ENCODE assay signal across 1 cellular context in the genomic region with DNA sequence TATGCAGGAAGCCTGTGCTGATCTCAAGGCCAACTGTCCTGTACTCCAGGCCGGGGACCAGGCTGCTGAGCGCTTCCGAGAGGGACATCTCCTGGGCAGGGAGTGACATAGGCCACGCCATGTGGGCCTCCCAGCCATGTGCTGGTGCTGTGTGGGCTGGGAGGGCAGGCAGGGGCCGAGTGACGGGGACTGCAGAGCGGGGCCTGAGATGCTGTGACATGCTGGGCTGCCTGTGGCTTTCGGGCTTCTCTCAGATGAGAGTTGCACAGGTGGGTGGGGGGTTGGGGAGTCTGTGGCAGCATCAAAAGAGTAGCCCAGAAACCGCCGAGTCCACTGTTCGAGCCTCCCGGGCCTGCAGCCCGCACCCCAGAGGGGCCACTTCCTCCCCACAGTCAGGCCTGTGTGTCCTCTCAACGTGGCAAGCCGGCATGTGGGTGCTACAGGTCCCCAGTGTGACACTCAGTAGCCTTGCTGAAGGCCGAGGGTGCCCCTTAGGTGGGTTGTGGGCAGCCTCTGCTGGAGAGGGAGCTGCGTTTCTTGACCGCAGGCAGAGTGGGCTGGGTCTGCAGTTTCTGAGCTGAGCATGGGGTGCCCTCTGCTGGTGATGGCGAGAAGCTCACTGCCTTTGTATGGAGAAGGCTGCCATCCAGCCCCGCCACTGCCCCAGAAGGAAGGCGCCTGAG.
TF ChIP-seq lines count a peak whose summit lies in the region.

No MANE protein-coding gene starts in this region.

TF ChIP-seq in HepG2, 621 proteins besides CTCF, POLR2A, EP300 and RAD21 (continued from another document and continues in another):
- TF ChIP-seq ZNF609 (CRISPR knock-in tag; IDR thresholded peaks at IDR 0.05; ENCODE audit: borderline replicate concordance) (no peak), GTF3A (CRISPR knock-in tag; conservative IDR thresholded peaks at IDR 0.05) (no peak), STAT6 (CRISPR knock-in tag; IDR thresholded peaks at IDR 0.05; ENCODE audit: borderline replicate concordance) (no peak), YEATS2 (CRISPR knock-in tag; IDR thresholded peaks at IDR 0.05; ENCODE audit: borderline replicate concordance) (no peak), ZNF552 (CRISPR knock-in tag; IDR thresholded peaks at IDR 0.05; ENCODE audit: borderline replicate concordance) (no peak), HIVEP1 (CRISPR knock-in tag; IDR thresholded peaks at IDR 0.05) (no peak), GTF2F1 (IDR thresholded peaks at IDR 0.05; ENCODE audit: low read length) (no peak), U2AF2 (IDR thresholded peaks at IDR 0.05; ENCODE audit: low read depth, low read length) (no peak), ZBTB40 (IDR thresholded peaks at IDR 0.05) (no peak), ZBTB40 (CRISPR knock-in tag; IDR thresholded peaks at IDR 0.05) (no peak), ZNF788 (CRISPR knock-in tag; IDR thresholded peaks at IDR 0.05; ENCODE audit: borderline replicate concordance) (no peak), ZFP62 (CRISPR knock-in tag; IDR thresholded peaks at IDR 0.05) (no peak), PRPF4 (IDR thresholded peaks at IDR 0.05; ENCODE audit: low read depth, low read length, poor library complexity, severe bottlenecking) (no peak), ESRRA (CRISPR knock-in tag; IDR thresholded peaks at IDR 0.05; ENCODE audit: low read depth) (no peak), HOXA7 (CRISPR knock-in tag; IDR thresholded peaks at IDR 0.05) (no peak), ZNF30 (CRISPR knock-in tag; IDR thresholded peaks at IDR 0.05) (no peak), ZNF768 (CRISPR knock-in tag; IDR thresholded peaks at IDR 0.05) (no peak), NPAS2 (CRISPR knock-in tag; IDR thresholded peaks at IDR 0.05; ENCODE audit: borderline replicate concordance) (no peak), PCBP2 (optimal IDR thresholded peaks at IDR 0.05; ENCODE audit: low read depth, low read length, poor library complexity, severe bottlenecking) (no peak), IRF2 (CRISPR knock-in tag; IDR thresholded peaks at IDR 0.05) (no peak), ZNF460 (CRISPR knock-in tag; IDR thresholded peaks at IDR 0.05; ENCODE audit: borderline replicate concordance) (no peak), ZNF318 (CRISPR knock-in tag; IDR thresholded peaks at IDR 0.05) (no peak), ZNF431 (CRISPR knock-in tag; IDR thresholded peaks at IDR 0.05; ENCODE audit: borderline replicate concordance, low read depth) (no peak)
- TF ChIP-seq, protein P1, sequence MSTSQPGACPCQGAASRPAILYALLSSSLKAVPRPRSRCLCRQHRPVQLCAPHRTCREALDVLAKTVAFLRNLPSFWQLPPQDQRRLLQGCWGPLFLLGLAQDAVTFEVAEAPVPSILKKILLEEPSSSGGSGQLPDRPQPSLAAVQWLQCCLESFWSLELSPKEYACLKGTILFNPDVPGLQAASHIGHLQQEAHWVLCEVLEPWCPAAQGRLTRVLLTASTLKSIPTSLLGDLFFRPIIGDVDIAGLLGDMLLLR (CRISPR knock-in tag; IDR thresholded peaks at IDR 0.05), result no peak
